Comparison of ENCODE assay signal across 8 cellular contexts in genomic region chr3:186108941-186109865, GRCh38.
A peak's percentile ranks its signal among the peaks of the same experiment; 100 is the strongest.
DNase-seq lines count a peak whose midpoint lies in the region; ATAC-seq lines count a peak whose summit lies in the region.

Gene ETV5 (minus strand): TSS chr3:186109089. CDS start chr3:186105868, 3,221 bp downstream.

- peaks cover 52% of the 10 kb centered on the region for H3K4me1 Mint-ChIP-seq in dendritic cell treated with granulocyte-macrophage colony-stimulating factor and Interleukin-4, amounts not matched to agents 40 ng/mL and 50 ng/mL, for 4 days (ENCODE audit: low read depth)

- ATAC-seq in GM19372 (IDR thresholded peaks at IDR 0.05; ENCODE audit: low read depth, unreplicated experiment) = peak; percentile 91
- ATAC-seq in HG03521 (IDR thresholded peaks at IDR 0.05; ENCODE audit: unreplicated experiment) = peak; percentile 93

- DNase-seq in C1 segment of cervical spinal cord (lab: John Stamatoyannopoulos, UW) = peak; percentile 80 to 100 (median 98)
- peak; percentile 96 for DNase-seq in NCI-H748 (lab: John Stamatoyannopoulos, UW; ENCODE audit: unreplicated experiment)
- peak; percentile 81 to 85 for DNase-seq in activated CD4-positive, alpha-beta T cell treated with anti-CD3 and anti-CD28 coated beads, Interleukin-2, amount 50 U/mL, for 4 hours
- peak; percentile 100 for DNase-seq in left kidney (ENCODE audit: low read depth, low spot score)
- DNase-seq in stimulated activated CD4-positive, alpha-beta T cell treated with anti-CD3 and anti-CD28 coated beads, Interleukin-1b, Interleukin-23, amount 100 ng/mL, for 48 hours = peak; percentile 97

- peaks cover 73% of the 10 kb centered on the region for H3K27me3 Mint-ChIP-seq in dendritic cell treated with granulocyte-macrophage colony-stimulating factor and Interleukin-4, amounts not matched to agents 40 ng/mL and 50 ng/mL, for 4 days

- peak within 1 kb of the TSS; percentile 89 for H3K27ac Mint-ChIP-seq in dendritic cell treated with granulocyte-macrophage colony-stimulating factor and Interleukin-4, amounts not matched to agents 40 ng/mL and 50 ng/mL, for 4 days

- peaks cover 20% of the 10 kb centered on the region for H3K36me3 Mint-ChIP-seq in dendritic cell treated with granulocyte-macrophage colony-stimulating factor and Interleukin-4, amounts not matched to agents 40 ng/mL and 50 ng/mL, for 4 days (ENCODE audit: low read depth)

- peak within 1 kb of the TSS; percentile 85 for H3K4me3 Mint-ChIP-seq in dendritic cell treated with granulocyte-macrophage colony-stimulating factor and Interleukin-4, amounts not matched to agents 40 ng/mL and 50 ng/mL, for 4 days

- intact Hi-C loops in dendritic cell treated with granulocyte-macrophage colony-stimulating factor and Interleukin-4, amounts not matched to agents 40 ng/mL and 50 ng/mL, for 4 days (cut with micrococcal nuclease) = loop anchor here (1.0 to 10.0 kb wide), 2 partner anchors 14 to 136 kb away; no protein-coding TSS in a partner anchor

- no peaks in the 10 kb centered on the region for H3K9me3 Mint-ChIP-seq in dendritic cell treated with granulocyte-macrophage colony-stimulating factor and Interleukin-4, amounts not matched to agents 40 ng/mL and 50 ng/mL, for 4 days

Comparison
In these comparisons a context has a peak if more than half of its experiments do, and no peak if none do; other contexts are left out.
1. Peak in every context shown above with its lines: DNase-seq and ATAC-seq.